In genomic region chr10:73168486-73168844, GRCh38 we compare ENCODE assay signal across 8 cellular contexts. TPM values are rescaled to one million over a fixed set of nuclear protein-coding genes. Genes with fewer than 3 reads are reported as not detected.
DNase-seq lines count a peak whose midpoint lies in the region; ATAC-seq and TF ChIP-seq lines count a peak whose summit lies in the region.

No MANE protein-coding gene starts in this region.

- H3K9me3 ChIP-seq in tibial artery, result no peaks in the 10 kb centered on the region

- H3K27me3 ChIP-seq in tibial artery, result no peaks in the 10 kb centered on the region

- H3K27me3 Mint-ChIP-seq in activated CD4-positive, alpha-beta T cell treated with anti-CD3 and anti-CD28 coated beads for 36 hours, result no peaks in the 10 kb centered on the region

- peak overlapping the region; percentile 100 for H3K27ac Mint-ChIP-seq in activated CD4-positive, alpha-beta T cell treated with anti-CD3 and anti-CD28 coated beads for 36 hours

- H3K4me1 ChIP-seq in tibial artery, result peaks cover 0 to 40% (median 20%) of the 10 kb centered on the region in 4 donors

- peaks cover 19% of the 10 kb centered on the region for H3K36me3 Mint-ChIP-seq in activated CD4-positive, alpha-beta T cell treated with anti-CD3 and anti-CD28 coated beads for 36 hours (ENCODE audit: low read depth)

- CTCF ChIA-PET in activated CD4-positive, alpha-beta T cell treated with anti-CD3 and anti-CD28 coated beads for 36 hours (lab: Charles Lee), result interaction anchor here (0.7 to 4.2 kb wide), 7 partner anchors 9 to 243 kb away, joined by 3 to 21 read pairs (median 3); partner anchors contain the start of gene P4HA1

- peak; percentile 8 for ATAC-seq in activated CD4-positive, alpha-beta T cell treated with anti-CD3 and anti-CD28 coated beads for 36 hours
- ATAC-seq in HG03521 (IDR thresholded peaks at IDR 0.05; ENCODE audit: unreplicated experiment) (peak; percentile 8), left colon (peak; percentile 38)

- TF ChIP-seq CTCF in astrocyte of the spinal cord (IDR thresholded peaks at IDR 0.05; ENCODE audit: low read depth, low read length), result no peak
- TF ChIP-seq CTCF in tibial artery (IDR thresholded peaks at IDR 0.05), result no peak

- H3K4me1 Mint-ChIP-seq in activated CD4-positive, alpha-beta T cell treated with anti-CD3 and anti-CD28 coated beads for 36 hours, result peaks cover 33% of the 10 kb centered on the region

- H3K9me3 Mint-ChIP-seq in activated CD4-positive, alpha-beta T cell treated with anti-CD3 and anti-CD28 coated beads for 36 hours (ENCODE audit: low read depth), result no peaks in the 10 kb centered on the region

- DNase-seq in activated CD4-positive, alpha-beta T cell treated with anti-CD3 and anti-CD28 coated beads for 36 hours, result no peak
- DNase-seq in activated CD4-positive, alpha-beta T cell treated with anti-CD3 and anti-CD28 coated beads, Interleukin-2, amount 50 U/mL, for 48 hours, result no peak
- DNase-seq in astrocyte of the spinal cord (ENCODE audit: low read depth, low spot score), result peak; percentile 38
- DNase-seq in left colon, result no peak
- no peak for DNase-seq in tibial artery
- DNase-seq in iPS-NIHi11 (ENCODE audit: low spot score), result no peak
- DNase-seq in NCI-H2081 (lab: John Stamatoyannopoulos, UW), result no peak

- H3K27ac ChIP-seq in tibial artery, result peak overlapping the region; percentile 96

- H3K4me3 ChIP-seq in astrocyte of the spinal cord (ENCODE audit: low read depth, low read length) (peak overlapping the region; percentile 97), tibial artery (peak overlapping the region; percentile 81 to 87)

- POLR2A ChIA-PET in activated CD4-positive, alpha-beta T cell treated with anti-CD3 and anti-CD28 coated beads for 36 hours (lab: Charles Lee), result interaction anchor here (0.6 to 2.0 kb wide), 3 partner anchors 71 to 1092 kb away, joined by 3 to 9 read pairs (median 5); partner anchors contain the start of genes DNAJC9 and P4HA1

- intact Hi-C loops in activated CD4-positive, alpha-beta T cell treated with anti-CD3 and anti-CD28 coated beads for 36 hours (cut with DNase I, micrococcal nuclease), result loop anchor here (1.0 to 10.0 kb wide), 15 partner anchors 56 to 814 kb away; partner anchors contain the start of genes ANXA7 (in 1 of the 2), CFAP70 (in 1 of the 2), DNAJB12 (in 1 of the 2) and DNAJC9 (in 1 of the 2)
- intact Hi-C loops in left colon (cut with DNase I, micrococcal nuclease) (no loop called here), tibial artery (cut with DNase I; ENCODE audit: low total_unique reads) (no loop called here)

- H3K36me3 ChIP-seq in tibial artery, result peaks cover 0 to 4% (median 0%) of the 10 kb centered on the region in 3 donors

- in situ Hi-C loops in astrocyte of the spinal cord (cut with HindIII; ENCODE audit: low sequenced_read_pairs), result no loop called here

- peak overlapping the region; percentile 100 for H3K4me3 Mint-ChIP-seq in activated CD4-positive, alpha-beta T cell treated with anti-CD3 and anti-CD28 coated beads for 36 hours

RNA-seq across cellular contexts. Expression of gene FAM149B1, which starts 0.5 kb away (rescaled TPM):
- 10 to 100 TPM; 16.0 to 18.6 TPM for total RNA-seq in activated CD4-positive, alpha-beta T cell treated with anti-CD3 and anti-CD28 coated beads for 36 hours
- total RNA-seq in left colon, result 10 to 100 TPM; 14.5 to 20.0 TPM

RNA-seq across cellular contexts. Expression of gene ECD, which starts 0.7 kb away (rescaled TPM):
- total RNA-seq in activated CD4-positive, alpha-beta T cell treated with anti-CD3 and anti-CD28 coated beads for 36 hours, result 10 to 100 TPM; 41.0 to 50.7 TPM
- 10 to 100 TPM; 17.8 to 18.4 TPM for total RNA-seq in left colon

RNA-seq across cellular contexts. Expression of gene NUDT13, which starts 58.2 kb away (rescaled TPM):
- total RNA-seq in activated CD4-positive, alpha-beta T cell treated with anti-CD3 and anti-CD28 coated beads for 36 hours, result 1 to 10 TPM; 1.6 to 2.2 TPM
- total RNA-seq in left colon, result 1 to 10 TPM; 3.3 to 3.8 TPM

Comparison
In these comparisons a context has a peak if more than half of its experiments do, and no peak if none do; other contexts are left out.
1. intact Hi-C loops: an anchor here in activated CD4-positive, alpha-beta T cell treated with anti-CD3 and anti-CD28 coated beads for 36 hours (1.0 to 10.0 kb wide); none called in left colon and tibial artery.